8 cellular contexts compared by ENCODE assay signal in the genomic region with DNA sequence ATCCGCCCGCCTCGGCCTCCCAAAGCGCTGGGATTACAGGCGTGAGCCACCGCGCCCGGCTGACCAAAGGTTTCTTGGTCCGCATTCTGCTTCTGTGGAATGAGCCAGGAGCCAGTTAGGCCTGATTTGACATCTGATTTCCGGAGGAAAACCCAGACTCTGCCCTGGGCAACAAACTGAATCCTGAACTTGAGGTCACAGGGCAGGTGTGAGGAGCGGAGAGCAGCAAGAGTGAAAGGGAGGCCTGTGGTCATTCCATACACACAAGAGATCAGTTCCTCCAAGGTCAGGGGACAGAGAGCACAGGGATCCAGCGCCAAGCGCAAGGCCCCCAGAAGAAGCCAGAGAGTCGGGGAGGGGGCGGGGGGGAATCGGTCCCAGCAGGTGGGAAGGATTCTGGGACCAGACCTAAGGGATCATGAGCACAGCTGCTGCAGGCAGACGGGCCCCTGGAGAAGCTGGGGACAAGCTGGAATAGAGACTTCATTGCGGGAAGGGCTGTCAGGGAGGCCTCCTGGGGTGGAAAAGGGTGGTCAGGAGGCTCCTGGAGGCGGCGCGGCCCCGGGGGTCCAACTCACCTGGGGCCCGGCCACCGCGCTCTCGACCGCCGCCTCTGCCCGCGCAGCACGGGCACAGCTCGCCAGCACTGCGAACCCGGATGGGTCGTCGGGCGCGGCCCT. TPM values are rescaled to one million over a fixed set of nuclear protein-coding genes. Genes with fewer than 3 reads are reported as not detected.
DNase-seq lines count a peak whose midpoint lies in the region; ATAC-seq and TF ChIP-seq lines count a peak whose summit lies in the region.

No MANE protein-coding gene starts in this region.

- in situ Hi-C loops in gastrocnemius medialis (cut with MboI; ENCODE audit: low sequenced_read_pairs in 4 of 4): no loop called here

- peak; percentile 13 for DNase-seq in stimulated activated CD4-positive, alpha-beta T cell treated with anti-CD3 and anti-CD28 coated beads, Interleukin-15, amount 100 ng/mL, for 24 hours
- no peak for DNase-seq in stimulated activated CD4-positive, alpha-beta T cell treated with anti-CD3 and anti-CD28 coated beads, Interleukin-4, amount 100 ng/mL, for 1 hour
- DNase-seq in WTC11 (ENCODE audit: low spot score) (no peak), heart right ventricle (no peak), gastrocnemius medialis (no peak), mesenteric fat pad (ENCODE audit: low spot score) (no peak)

- POLR2A ChIA-PET in WTC11 (lab: Charles Lee): interaction anchor here (0.7 to 1.4 kb wide), 6 partner anchors 9 to 901 kb away, joined by 3 to 4 read pairs (median 4); a partner anchor contains a TSS

- no peaks in the 10 kb centered on the region for H3K9me3 Mint-ChIP-seq in WTC11

- no peak for TF ChIP-seq POLR2A in gastrocnemius medialis (IDR thresholded peaks at IDR 0.05)

- WGBS in heart right ventricle, 2 donors: 18 to 21% methylated on average over 36 to 38 of the region's 38 CpGs

- no peaks in the 10 kb centered on the region for H3K9me3 ChIP-seq in heart right ventricle
- no peaks in the 10 kb centered on the region for H3K9me3 ChIP-seq in gastrocnemius medialis

- peak overlapping the region; percentile 74 to 99 (median 90) for H3K4me3 ChIP-seq in heart right ventricle
- peak overlapping the region; percentile 82 to 100 (median 90) for H3K4me3 ChIP-seq in gastrocnemius medialis

- CTCF ChIA-PET in WTC11 (lab: Charles Lee): interaction anchor here (0.9 to 3.2 kb wide), 12 partner anchors 12 to 623 kb away, joined by 3 to 25 read pairs (median 7); a partner anchor contains a TSS

- peaks cover 23% of the 10 kb centered on the region for H3K4me1 Mint-ChIP-seq in WTC11

- peak overlapping the region; percentile 97 for H3K4me3 Mint-ChIP-seq in WTC11

- no peaks in the 10 kb centered on the region for H3K27me3 ChIP-seq in heart right ventricle
- H3K27me3 ChIP-seq in gastrocnemius medialis: no peaks in the 10 kb centered on the region

- H3K27ac Mint-ChIP-seq in WTC11: peak overlapping the region; percentile 41; the same call in 1 of the 2 replicates

- H3K27ac ChIP-seq in heart right ventricle (peak overlapping the region; percentile 92 to 100 (median 97)), gastrocnemius medialis (peak overlapping the region; percentile 90 to 99 (median 96))

- peaks cover 0 to 38% (median 0%) of the 10 kb centered on the region in 9 donors for H3K36me3 ChIP-seq in heart right ventricle
- no peaks in the 10 kb centered on the region for H3K36me3 ChIP-seq in gastrocnemius medialis

- H3K36me3 Mint-ChIP-seq in WTC11: peaks cover 8% of the 10 kb centered on the region; the same call in 1 of the 2 replicates

- H3K27me3 Mint-ChIP-seq in WTC11 (ENCODE audit: low read depth): no peaks in the 10 kb centered on the region

- intact Hi-C loops in heart right ventricle (cut with DNase I) (loop anchor here in 2 of 10 donors (1.0 to 2.0 kb wide), 2 partner anchors 31 to 33 kb away; a partner anchor contains a TSS), gastrocnemius medialis (cut with DNase I; ENCODE audit: low total_unique reads) (loop anchor here (1.0 to 10.0 kb wide), 4 partner anchors 33 to 1849 kb away; a partner anchor contains a TSS)

- peaks cover 0 to 64% (median 40%) of the 10 kb centered on the region in 9 donors for H3K4me1 ChIP-seq in heart right ventricle
- H3K4me1 ChIP-seq in gastrocnemius medialis: peaks cover 36 to 43% of the 10 kb centered on the region in 2 donors

- ATAC-seq in WTC11: no peak
- peak in 1 of 8 donors; percentile 1 for ATAC-seq in heart right ventricle
- ATAC-seq in gastrocnemius medialis: peak; percentile 3 to 8
- ATAC-seq in GM18909 (IDR thresholded peaks at IDR 0.05; ENCODE audit: poor library complexity, unreplicated experiment): no peak
- no peak for ATAC-seq in HG02571 (IDR thresholded peaks at IDR 0.05; ENCODE audit: unreplicated experiment)

- TF ChIP-seq CTCF in WTC11 (IDR thresholded peaks at IDR 0.05): no peak
- no peak for TF ChIP-seq CTCF in heart right ventricle (IDR thresholded peaks at IDR 0.05)
- no peak for TF ChIP-seq CTCF in gastrocnemius medialis (IDR thresholded peaks at IDR 0.05 in 4 of 5, conservative IDR thresholded peaks at IDR 0.05 in 1 of 5)

TF ChIP-seq in WTC11, 78 proteins besides CTCF, POLR2A, EP300 and RAD21 (continues in another document):
- TF ChIP-seq ZNF423 (CRISPR knock-in tag; IDR thresholded peaks at IDR 0.05): peak; percentile 38; the same call in 1 of the 2 replicates
- TF ChIP-seq ZNF263 (CRISPR knock-in tag; IDR thresholded peaks at IDR 0.05; ENCODE audit: low read depth): no peak
- TF ChIP-seq IRF2 (CRISPR knock-in tag; IDR thresholded peaks at IDR 0.05; ENCODE audit: borderline replicate concordance, low read depth): no peak
- no peak for TF ChIP-seq NR2C2 (CRISPR knock-in tag; IDR thresholded peaks at IDR 0.05)
- 0 out of 2 replicates have a peak, but pooled peaks have one; percentile 46 for TF ChIP-seq SMAD3 (CRISPR knock-in tag; IDR thresholded peaks at IDR 0.05; ENCODE audit: borderline replicate concordance)
- TF ChIP-seq, protein P1, sequence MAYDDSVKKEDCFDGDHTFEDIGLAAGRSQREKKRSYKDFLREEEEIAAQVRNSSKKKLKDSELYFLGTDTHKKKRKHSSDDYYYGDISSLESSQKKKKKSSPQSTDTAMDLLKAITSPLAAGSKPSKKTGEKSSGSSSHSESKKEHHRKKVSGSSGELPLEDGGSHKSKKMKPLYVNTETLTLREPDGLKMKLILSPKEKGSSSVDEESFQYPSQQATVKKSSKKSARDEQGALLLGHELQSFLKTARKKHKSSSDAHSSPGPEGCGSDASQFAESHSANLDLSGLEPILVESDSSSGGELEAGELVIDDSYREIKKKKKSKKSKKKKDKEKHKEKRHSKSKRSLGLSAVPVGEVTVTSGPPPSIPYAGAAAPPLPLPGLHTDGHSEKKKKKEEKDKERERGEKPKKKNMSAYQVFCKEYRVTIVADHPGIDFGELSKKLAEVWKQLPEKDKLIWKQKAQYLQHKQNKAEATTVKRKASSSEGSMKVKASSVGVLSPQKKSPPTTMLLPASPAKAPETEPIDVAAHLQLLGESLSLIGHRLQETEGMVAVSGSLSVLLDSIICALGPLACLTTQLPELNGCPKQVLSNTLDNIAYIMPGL (CRISPR knock-in tag; IDR thresholded peaks at IDR 0.05): 0 out of 2 replicates have a peak, but pooled peaks have one; percentile 9
- no peak for TF ChIP-seq CREB1 (CRISPR knock-in tag; IDR thresholded peaks at IDR 0.05)
- TF ChIP-seq ZNF396 (CRISPR knock-in tag; IDR thresholded peaks at IDR 0.05; ENCODE audit: borderline replicate concordance): no peak
- TF ChIP-seq, protein P2, sequence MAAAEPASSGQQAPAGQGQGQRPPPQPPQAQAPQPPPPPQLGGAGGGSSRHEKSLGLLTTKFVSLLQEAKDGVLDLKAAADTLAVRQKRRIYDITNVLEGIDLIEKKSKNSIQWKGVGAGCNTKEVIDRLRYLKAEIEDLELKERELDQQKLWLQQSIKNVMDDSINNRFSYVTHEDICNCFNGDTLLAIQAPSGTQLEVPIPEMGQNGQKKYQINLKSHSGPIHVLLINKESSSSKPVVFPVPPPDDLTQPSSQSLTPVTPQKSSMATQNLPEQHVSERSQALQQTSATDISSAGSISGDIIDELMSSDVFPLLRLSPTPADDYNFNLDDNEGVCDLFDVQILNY (CRISPR knock-in tag; IDR thresholded peaks at IDR 0.05): no peak; the same call in 1 of the 2 replicates
- TF ChIP-seq KAT7 (CRISPR knock-in tag; IDR thresholded peaks at IDR 0.05; ENCODE audit: borderline replicate concordance): no peak
- no peak for TF ChIP-seq SOX15 (CRISPR knock-in tag; IDR thresholded peaks at IDR 0.05)
- no peak for TF ChIP-seq NR3C1 (CRISPR knock-in tag; conservative IDR thresholded peaks at IDR 0.05; ENCODE audit: low read depth)
- no peak for TF ChIP-seq FOXK1 (CRISPR knock-in tag; IDR thresholded peaks at IDR 0.05)

RNA-seq across cellular contexts. Expression of a gene that starts 0.4 kb away (rescaled TPM):
- total RNA-seq in WTC11 (2021) (29.0 to 29.3 TPM (median 29.2 TPM) in 3 replicates), heart right ventricle (1 to 10 TPM; 2.6 to 5.8 (median 4.2) TPM), gastrocnemius medialis (1 to 10 TPM; 4.1 to 4.7 (median 4.4) TPM), mesenteric fat pad (17.7 TPM)
- 1 to 10 TPM; 2.3 to 7.6 TPM for polyA plus RNA-seq in heart right ventricle

RNA-seq across cellular contexts. Expression of a gene that starts 0.9 kb away (rescaled TPM):
- total RNA-seq in WTC11 (2021) (10.7 to 11.9 TPM (median 11.8 TPM) in 3 replicates), heart right ventricle (10 to 100 TPM in 1 of 10 donors, 1 to 10 TPM in 9; 5.2 to 11.8 (median 8.0) TPM), gastrocnemius medialis (100 to 1,000 TPM in 1 of 4 donors, 10 to 100 TPM in 3; 15.0 to 141 (median 60.2) TPM), mesenteric fat pad (21.6 TPM)
- 1 to 10 TPM; 7.5 to 7.6 TPM for polyA plus RNA-seq in heart right ventricle

RNA-seq across cellular contexts. Expression of a gene that starts 26.4 kb away (rescaled TPM):
- total RNA-seq in WTC11 (2021) (4.4 to 6.1 TPM (median 4.7 TPM) in 3 replicates), heart right ventricle (1 to 10 TPM; 2.2 to 6.5 (median 3.7) TPM), gastrocnemius medialis (1 to 10 TPM; 1.7 to 6.5 (median 3.5) TPM), mesenteric fat pad (6.7 TPM)
- 10 to 100 TPM in 1 of 2 donors, 1 to 10 TPM in 1; 2.1 to 12.5 TPM for polyA plus RNA-seq in heart right ventricle

RNA-seq across cellular contexts. Expression of a gene that starts 32.8 kb away (rescaled TPM):
- total RNA-seq in WTC11 (2021) (71.9 to 76.9 TPM (median 76.2 TPM) in 3 replicates), heart right ventricle (100 to 1,000 TPM; 147 to 206 (median 176) TPM), gastrocnemius medialis (10 to 100 TPM; 24.1 to 45.1 (median 33.8) TPM), mesenteric fat pad (96.6 TPM)
- 100 to 1,000 TPM; 134 to 149 TPM for polyA plus RNA-seq in heart right ventricle

RNA-seq across cellular contexts. Expression of a gene that starts 33.0 kb away (rescaled TPM):
- 81.2 to 89.7 TPM (median 86.0 TPM) in 3 replicates for total RNA-seq in WTC11 (2021)
- total RNA-seq in heart right ventricle: 10 to 100 TPM; 46.0 to 75.0 (median 52.7) TPM
- polyA plus RNA-seq in heart right ventricle: 100 to 1,000 TPM in 1 of 2 donors, 10 to 100 TPM in 1; 80.5 to 203 TPM
- total RNA-seq in gastrocnemius medialis: 10 to 100 TPM; 40.6 to 73.8 (median 54.5) TPM
- total RNA-seq in mesenteric fat pad: 34.7 TPM

Comparison
In these comparisons a context has a peak if more than half of its experiments do, and no peak if none do; other contexts are left out.
1. ATAC-seq: peak in gastrocnemius medialis (2 of 2); none in WTC11 (single experiment), GM18909 (single experiment) and HG02571 (single experiment).